In the genomic region with DNA sequence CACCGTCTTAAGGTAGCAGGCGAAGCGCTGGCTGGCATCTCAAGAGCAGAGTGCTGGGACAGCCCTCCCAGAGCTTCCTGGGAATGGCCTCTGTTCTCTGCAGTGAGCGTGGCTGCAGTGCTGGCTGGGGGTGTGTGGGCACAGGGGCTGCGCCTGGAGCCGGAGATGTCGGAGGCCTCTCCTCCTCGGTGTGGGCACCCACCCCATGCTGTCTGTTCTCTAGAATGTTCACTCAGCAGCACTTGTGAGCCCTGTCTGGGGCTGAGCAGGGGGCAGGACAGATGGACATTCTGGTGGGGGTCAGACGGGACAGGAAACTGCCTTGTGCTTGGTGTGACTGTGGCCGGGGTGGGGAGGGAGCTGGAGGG, we compare ENCODE assay signal across 15 cellular contexts. TPM values are rescaled to one million over a fixed set of nuclear protein-coding genes. Genes with fewer than 3 reads are reported as not detected.
DNase-seq lines count a peak whose midpoint lies in the region; ATAC-seq, FAIRE-seq and TF ChIP-seq lines count a peak whose summit lies in the region.
"Had no signal": no experiment of that assay in that cellular context is flagged by ENCODE, and none has a peak within 500 bp of the region (broad histone marks: within the 10 kb centered on the region; RNA-seq: fewer than 3 reads in every experiment).

No MANE protein-coding gene starts in this region.

- no peak overlapping the region for H3K4me2 ChIP-seq in trophoblast cell (ENCODE audit: low read length)

- no peak overlapping the region for H4K12ac ChIP-seq in trophoblast cell (ENCODE audit: low read depth, low read length)

- DNase-seq in CD4-positive, alpha-beta T cell: no peak
- DNase-seq in NB4 (ENCODE audit: low read depth) (no peak), endodermal cell (no peak), trophoblast cell (no peak), NCI-H1105 (lab: John Stamatoyannopoulos, UW) (no peak), GM19239 (ENCODE audit: insufficient read length, low spot score) (no peak)
- DNase-seq: activated CD8-positive, alpha-beta memory T cell treated with anti-CD3 and anti-CD28 coated beads for 24 hours; activated naive CD4-positive, alpha-beta T cell treated with anti-CD3 and anti-CD28 coated beads for 36 hours; COR-L47; NCI-H1092 treated with DMSO at 0.1 percent for 48 hours; NCI-H446 treated with DMSO at 0.1 percent for 48 hours; stimulated activated CD4-positive, alpha-beta T cell treated with anti-CD3 and anti-CD28 coated beads, Interleukin-4, amount 100 ng/mL, for 4 hours had no signal

- peaks cover 48% of the 10 kb centered on the region for H3K4me1 Mint-ChIP-seq in CD4-positive, alpha-beta T cell (ENCODE audit: low read depth)
- peaks cover 25% of the 10 kb centered on the region for H3K4me1 Mint-ChIP-seq in endodermal cell

- peaks cover 10% of the 10 kb centered on the region for H3K36me3 Mint-ChIP-seq in CD4-positive, alpha-beta T cell (ENCODE audit: low read depth)
- H3K36me3 Mint-ChIP-seq in endodermal cell (ENCODE audit: low read depth): peaks cover 4% of the 10 kb centered on the region

- H2BK120ac ChIP-seq in trophoblast cell (ENCODE audit: insufficient read depth, low read length, poor library complexity): no peak overlapping the region

- no peak overlapping the region for H4K8ac ChIP-seq in trophoblast cell (ENCODE audit: low read depth, low read length)

- H3K4me1 ChIP-seq in endodermal cell (ENCODE audit: control insufficient read depth, insufficient read depth, low read length) (peaks cover 9% of the 10 kb centered on the region), trophoblast cell (ENCODE audit: control insufficient read depth in 1 of 2, insufficient read depth in 2 of 2, low read length in 2 of 2) (peaks cover 5 to 24% of the 10 kb centered on the region in 2 experiments)

- no peak overlapping the region for H3K27ac ChIP-seq in CD4-positive, alpha-beta T cell (ENCODE audit: low read depth, low read length)
- H3K27ac ChIP-seq in endodermal cell (ENCODE audit: low read depth, low read length) (peak overlapping the region; percentile 76), trophoblast cell (ENCODE audit: low read depth, low read length) (no peak overlapping the region)

- ATAC-seq in CD4-positive, alpha-beta T cell (ENCODE audit: poor library complexity): no peak
- ATAC-seq in GM19455 (IDR thresholded peaks at IDR 0.05; ENCODE audit: unreplicated experiment): no peak

- H3K4ac ChIP-seq in trophoblast cell (ENCODE audit: low read depth, low read length): peak overlapping the region; percentile 69

- H3K9ac ChIP-seq in endodermal cell (ENCODE audit: extremely low read depth, low read length, poor library complexity, severe bottlenecking) (no peak overlapping the region), trophoblast cell (ENCODE audit: low read length) (no peak overlapping the region)

- peak overlapping the region; percentile 14 for H3K18ac ChIP-seq in trophoblast cell (ENCODE audit: low read length)

- no peak for FAIRE-seq in GM19239 (lab: Jason Lieb, UNC)

- no peaks in the 10 kb centered on the region for H3K27me3 Mint-ChIP-seq in CD4-positive, alpha-beta T cell
- no peaks in the 10 kb centered on the region for H3K27me3 Mint-ChIP-seq in endodermal cell (ENCODE audit: insufficient read depth)

- no peak overlapping the region for H2BK5ac ChIP-seq in trophoblast cell (ENCODE audit: low read depth, low read length, poor library complexity)

- no peak for TF ChIP-seq POLR2A in NB4 (IDR thresholded peaks at IDR 0.05; ENCODE audit: extremely low read depth, insufficient read length)

- H3K79me2 ChIP-seq in trophoblast cell (ENCODE audit: control insufficient read depth, insufficient read depth, low read length, poor library complexity): peaks cover 10% of the 10 kb centered on the region

- peak overlapping the region; percentile 81 for H3K27ac Mint-ChIP-seq in CD4-positive, alpha-beta T cell
- no peak overlapping the region for H3K27ac Mint-ChIP-seq in endodermal cell

- no peak overlapping the region for H2AK5ac ChIP-seq in trophoblast cell (ENCODE audit: low read length)

- H3K4me3 ChIP-seq in NB4 (ENCODE audit: low read depth, low read length) (peak overlapping the region; percentile 49), endodermal cell (ENCODE audit: low read length) (no peak overlapping the region), trophoblast cell (ENCODE audit: low read depth, low read length) (no peak overlapping the region)

- H3K4me3 Mint-ChIP-seq in CD4-positive, alpha-beta T cell: peak overlapping the region; percentile 71
- H3K4me3 Mint-ChIP-seq in endodermal cell: no peak overlapping the region

- no peaks in the 10 kb centered on the region for H3K27me3 ChIP-seq in CD4-positive, alpha-beta T cell (ENCODE audit: control insufficient read depth, insufficient read depth, low read length)
- H3K27me3 ChIP-seq in endodermal cell (ENCODE audit: control insufficient read depth, insufficient read depth, low read length, poor library complexity, severe bottlenecking) (no peaks in the 10 kb centered on the region), trophoblast cell (ENCODE audit: insufficient read depth, low read length) (no peaks in the 10 kb centered on the region)
- H3K27me3 ChIP-seq: esophagus muscularis mucosa, Peyer's patch had no signal

- no peak overlapping the region for H4K91ac ChIP-seq in trophoblast cell (ENCODE audit: low read depth, low read length)

- 90% methylated on average over 4 to 10 of the region's 10 CpGs for WGBS in endodermal cell (ENCODE audit: insufficient coverage in 1 of 2, insufficient read length in 1 of 2), 2 experiments
- no CpG with 5 or more reads among the region's 10 CpGs for WGBS in trophoblast cell (ENCODE audit: extremely low coverage, insufficient coverage, insufficient read length)

- TF ChIP-seq CTCF in CD4-positive, alpha-beta T cell (IDR thresholded peaks at IDR 0.05): no peak
- no peak for TF ChIP-seq CTCF in NB4 (IDR thresholded peaks at IDR 0.05; ENCODE audit: low read depth, low read length)
- TF ChIP-seq CTCF in endodermal cell (conservative IDR thresholded peaks at IDR 0.05): no peak

- POLR2A ChIA-PET in CD4-positive, alpha-beta T cell (lab: Charles Lee): interaction anchor here (1.6 to 1.8 kb wide), 2 partner anchors 14 to 18 kb away, joined by 4 read pairs; no protein-coding TSS in a partner anchor

- H2AFZ ChIP-seq in trophoblast cell (ENCODE audit: insufficient read depth, low read length, poor library complexity): no peak overlapping the region

- no peaks in the 10 kb centered on the region for H3K79me1 ChIP-seq in trophoblast cell (ENCODE audit: low read length)

- H3K9me3 ChIP-seq in CD4-positive, alpha-beta T cell (ENCODE audit: control insufficient read depth, low read length): no peaks in the 10 kb centered on the region
- H3K9me3 ChIP-seq in endodermal cell (ENCODE audit: control insufficient read depth, low read length) (no peaks in the 10 kb centered on the region), trophoblast cell (ENCODE audit: insufficient read depth, low read depth, low read length) (no peaks in the 10 kb centered on the region)
- H3K9me3 ChIP-seq: esophagus muscularis mucosa, Peyer's patch had no signal

- H3K23ac ChIP-seq in trophoblast cell (ENCODE audit: low read length): no peak overlapping the region

- intact Hi-C loops in CD4-positive, alpha-beta T cell (cut with DNase I, micrococcal nuclease): no loop called here

- H3K9me3 Mint-ChIP-seq in CD4-positive, alpha-beta T cell: no peaks in the 10 kb centered on the region
- H3K9me3 Mint-ChIP-seq in endodermal cell: no peaks in the 10 kb centered on the region
- H3K9me3 Mint-ChIP-seq: activated naive CD4-positive, alpha-beta T cell treated with anti-CD3 and anti-CD28 coated beads for 36 hours had no signal

- no peaks in the 10 kb centered on the region for H3K36me3 ChIP-seq in endodermal cell (ENCODE audit: control insufficient read depth, insufficient read depth, low read length)
- peaks cover 9 to 12% of the 10 kb centered on the region in 2 experiments for H3K36me3 ChIP-seq in trophoblast cell (ENCODE audit: control insufficient read depth in 1 of 2, insufficient read depth in 2 of 2, low read length in 2 of 2)

- CTCF ChIA-PET in CD4-positive, alpha-beta T cell (lab: Charles Lee): no interaction called here

- no peak overlapping the region for H2BK12ac ChIP-seq in trophoblast cell (ENCODE audit: low read length)

- no peak overlapping the region for H3K14ac ChIP-seq in trophoblast cell (ENCODE audit: low read length)

RNA-seq across cellular contexts. Expression of gene FBRSL1, which starts 15.9 kb away (rescaled TPM):
- total RNA-seq in CD4-positive, alpha-beta T cell: 10 to 100 TPM; 75.8 to 80.7 TPM
- 10 to 100 TPM; 74.9 to 92.3 TPM for total RNA-seq in endodermal cell
- polyA plus RNA-seq in endodermal cell (2013, experiment 1 of 2): 72.6 TPM
- polyA plus RNA-seq in endodermal cell (2013, experiment 2 of 2): 64.1 TPM
- polyA plus RNA-seq in trophoblast cell (2013): 64.1 and 68.4 TPM in 2 replicates
